In genomic region chr12:121108492-121108891, GRCh38 we compare ENCODE assay signal across 24 cellular contexts. TPM values are rescaled to one million over a fixed set of nuclear protein-coding genes. Genes with fewer than 3 reads are reported as not detected.
DNase-seq lines count a peak whose midpoint lies in the region; ATAC-seq and TF ChIP-seq lines count a peak whose summit lies in the region.
"Had no signal": no experiment of that assay in that cellular context is flagged by ENCODE, and none has a peak within 500 bp of the region (broad histone marks: within the 10 kb centered on the region; RNA-seq: fewer than 3 reads in every experiment).

No MANE protein-coding gene starts in this region.

- POLR2A ChIA-PET in A673 (lab: Charles Lee; ENCODE audit: low non-redundant PET), result no interaction called here

- H3K4me1 ChIP-seq in A673 (ENCODE audit: insufficient read depth, low read length, poor library complexity, severe bottlenecking), result no peaks in the 10 kb centered on the region
- H3K4me1 ChIP-seq in colonic mucosa, result no peaks in the 10 kb centered on the region
- no peaks in the 10 kb centered on the region for H3K4me1 ChIP-seq in right lobe of liver
- H3K4me1 ChIP-seq: A549, BE2C had no signal

- ATAC-seq in left colon, result peak; percentile 68
- no peak for ATAC-seq in right lobe of liver
- ATAC-seq: A549, GM12878 had no signal

- H3K9me3 ChIP-seq in A673 (ENCODE audit: low read depth, low read length, poor library complexity, severe bottlenecking) (no peaks in the 10 kb centered on the region), colonic mucosa (no peaks in the 10 kb centered on the region), right lobe of liver (no peaks in the 10 kb centered on the region)
- H3K9me3 ChIP-seq: A549, BE2C had no signal

- H3K27me3 ChIP-seq in A673 (replicated peaks; ENCODE audit: insufficient read depth, low read depth, low read length, poor library complexity) (no peaks in the 10 kb centered on the region), colonic mucosa (no peaks in the 10 kb centered on the region), right lobe of liver (no peaks in the 10 kb centered on the region)
- H3K27me3 ChIP-seq: BE2C, BLaER1 had no signal

- H3K27ac ChIP-seq in A673 (ENCODE audit: low read depth, low read length, poor library complexity, severe bottlenecking), result no peak overlapping the region
- H3K27ac ChIP-seq in colonic mucosa, result peak overlapping the region; percentile 56
- H3K27ac ChIP-seq in right lobe of liver, result no peak overlapping the region
- H3K27ac ChIP-seq: 22Rv1, A549, BLaER1 had no signal

- WGBS in right lobe of liver (ENCODE audit: insufficient coverage, low coverage, low lambda C conversion rate, missing lambda C conversion rate), result 83% methylated on average over 5 of the region's 5 CpGs

- H3K9ac ChIP-seq in colonic mucosa (ENCODE audit: low read depth in 2 of 2, low read length in 2 of 2), result no peak overlapping the region
- H3K9ac ChIP-seq: BLaER1 had no signal

- DNase-seq in A673 (ENCODE audit: low spot score) (peak; percentile 16), colonic mucosa (no peak), left colon (no peak), right lobe of liver (no peak), foreskin fibroblast (no peak), NCI-H526 treated with DMSO at 0.1 percent for 48 hours (lab: John Stamatoyannopoulos, UW) (no peak)
- DNase-seq: ACHN; BE2C; C1 segment of cervical spinal cord; CD4-positive, alpha-beta memory T cell; CD4-positive, CD25-positive, alpha-beta regulatory T cell; CD8-positive, alpha-beta memory T cell; COR-L47; DMS 273 treated with DMSO at 0.1 percent for 48 hours; DMS153; DMS53; DMS79; DND-41; GDM1 had no signal

- intact Hi-C loops in A673 (cut with micrococcal nuclease; ENCODE audit: unreplicated experiment), result no loop called here
- intact Hi-C loops in colonic mucosa (cut with DNase I), result loop anchor here (10.0 kb wide), 1 partner anchor 514 kb away; no protein-coding TSS in a partner anchor
- intact Hi-C loops in left colon (cut with DNase I, micrococcal nuclease), result no loop called here
- intact Hi-C loops in right lobe of liver (cut with DNase I), result loop anchor here in 1 of 2 donors (5.0 kb wide), 1 partner anchor 46 kb away; no protein-coding TSS in a partner anchor

- H3K36me3 ChIP-seq in A673 (ENCODE audit: insufficient read depth, low read length, poor library complexity, severe bottlenecking) (no peaks in the 10 kb centered on the region), colonic mucosa (no peaks in the 10 kb centered on the region), right lobe of liver (no peaks in the 10 kb centered on the region)
- H3K36me3 ChIP-seq: BE2C, BLaER1 had no signal

- TF ChIP-seq POLR2A in right lobe of liver (IDR thresholded peaks at IDR 0.05), result no peak

- TF ChIP-seq CTCF in A673 (conservative IDR thresholded peaks at IDR 0.05; ENCODE audit: low read depth, low read length) (no peak), colonic mucosa (IDR thresholded peaks at IDR 0.05) (no peak), right lobe of liver (IDR thresholded peaks at IDR 0.05) (no peak), foreskin fibroblast (IDR thresholded peaks at IDR 0.05; ENCODE audit: low read depth, low read length) (no peak)

- CTCF ChIA-PET in A673 (lab: Charles Lee), result no interaction called here

- H3K4me3 ChIP-seq in A673 (ENCODE audit: low read depth, low read length, poor library complexity, severe bottlenecking) (no peak overlapping the region), colonic mucosa (no peak overlapping the region), right lobe of liver (no peak overlapping the region), foreskin fibroblast (ENCODE audit: low read depth in 1 of 2, low read length in 2 of 2) (no peak overlapping the region)
- H3K4me3 ChIP-seq: A549, BLaER1, GM12878 had no signal

- BruUV-seq in A673 (replicated peaks; lab: Mats Ljungman, UMichigan), result no TSS peak

RNA-seq across cellular contexts. Expression of gene P2RX7, which starts 24.2 kb away (rescaled TPM):
- 0.17 and 0.42 TPM in 2 replicates for total RNA-seq in A673 (2021)
- total RNA-seq in colonic mucosa, result 1 to 10 TPM in 1 of 2 donors, under 1 TPM in 1; 0.62 to 1.7 TPM
- total RNA-seq in left colon, result 1 to 10 TPM in 1 of 2 donors, under 1 TPM in 1; 0.46 to 2.4 TPM
- total RNA-seq in right lobe of liver, result 10 to 100 TPM in 1 of 6 experiments, 1 to 10 TPM in 5; 2.5 to 11.4 (median 3.4) TPM
- total RNA-seq: G401 had no signal
